ENCODE assay signal across 6 cellular contexts in genomic region chr6:21310736-21311135, GRCh38.
"Had no signal": no experiment of that assay in that cellular context is flagged by ENCODE, and none has a peak within 500 bp of the region (broad histone marks: within the 10 kb centered on the region; RNA-seq: fewer than 3 reads in every experiment).

No MANE protein-coding gene starts in this region.

- H3K9me3 Mint-ChIP-seq: IgD-negative memory B cell had no signal

- DNase-seq: IMR-90, KBM-7, KG1 had no signal

- H3K27ac Mint-ChIP-seq: IgD-negative memory B cell had no signal

- ATAC-seq: K562 had no signal

- H3K4me3 ChIP-seq: K562 had no signal

- H3K27ac ChIP-seq: HL-60 had no signal
